In genomic region chr1:67939942-67940341, GRCh38 we compare ENCODE assay signal across 17 cellular contexts.
"Had no signal": no experiment of that assay in that cellular context is flagged by ENCODE, and none has a peak within 500 bp of the region (broad histone marks: within the 10 kb centered on the region; RNA-seq: fewer than 3 reads in every experiment).

No MANE protein-coding gene starts in this region.

- H3K27ac ChIP-seq: esophagus squamous epithelium, foreskin keratinocyte, psoas muscle, thoracic aorta had no signal

- DNase-seq: activated CD4-positive, alpha-beta T cell treated with anti-CD3 and anti-CD28 coated beads, Interleukin-2, amount 50 U/mL, for 4 hours; activated CD4-positive, CD25-positive, alpha-beta regulatory T cell treated with anti-CD3 and anti-CD28 coated beads, Interleukin-2, amount 50 U/mL, for 72 hours; activated gamma-delta T cell; activated T-cell treated with anti-CD3 and anti-CD28 coated beads, Interleukin-2, amount 50 U/mL, for 48 hours; amygdala; esophagus squamous epithelium; foreskin keratinocyte; head of caudate nucleus; midbrain; naive B cell; occipital lobe; psoas muscle; stimulated activated CD4-positive, alpha-beta T cell treated with anti-CD3 and anti-CD28 coated beads, Interleukin-15, amount 100 ng/mL, for 24 hours; stimulated activated CD4-positive, alpha-beta T cell treated with anti-CD3 and anti-CD28 coated beads, Interleukin-4, amount 100 ng/mL, for 24 hours; stimulated activated naive CD8-positive, alpha-beta T cell treated with anti-CD3 and anti-CD28 coated beads, Interleukin-15, amount 100 ng/mL, for 72 hours had no signal

- H3K27ac Mint-ChIP-seq: activated naive CD8-positive, alpha-beta T cell; naive B cell had no signal

- H3K36me3 ChIP-seq: esophagus squamous epithelium, thoracic aorta had no signal

- H3K4me1 ChIP-seq: esophagus squamous epithelium, foreskin keratinocyte, psoas muscle had no signal

- H3K9me3 Mint-ChIP-seq: stimulated activated naive CD8-positive, alpha-beta T cell treated with anti-CD3 and anti-CD28 coated beads, Interleukin-15, amount 100 ng/mL, for 72 hours had no signal

- H3K4me1 Mint-ChIP-seq: naive B cell; stimulated activated naive CD8-positive, alpha-beta T cell treated with anti-CD3 and anti-CD28 coated beads, Interleukin-15, amount 100 ng/mL, for 72 hours had no signal

- ATAC-seq: foreskin keratinocyte; psoas muscle; stimulated activated naive CD8-positive, alpha-beta T cell treated with anti-CD3 and anti-CD28 coated beads, Interleukin-15, amount 100 ng/mL, for 72 hours had no signal

- H3K27me3 Mint-ChIP-seq: naive B cell had no signal

- H3K4me3 ChIP-seq: esophagus squamous epithelium, psoas muscle, thoracic aorta had no signal

- H3K9me3 ChIP-seq: esophagus squamous epithelium, psoas muscle, thoracic aorta had no signal

- H3K4me3 Mint-ChIP-seq: activated naive CD8-positive, alpha-beta T cell; naive B cell; stimulated activated naive CD8-positive, alpha-beta T cell treated with anti-CD3 and anti-CD28 coated beads, Interleukin-15, amount 100 ng/mL, for 72 hours had no signal

- H3K36me3 Mint-ChIP-seq: activated naive CD8-positive, alpha-beta T cell; naive B cell had no signal

- H3K27me3 ChIP-seq: foreskin keratinocyte had no signal
